ENCODE assay signal across 7 cellular contexts in genomic region chr1:181424786-181425403, GRCh38. TPM values are rescaled to one million over a fixed set of nuclear protein-coding genes. Genes with fewer than 3 reads are reported as not detected.
DNase-seq lines count a peak whose midpoint lies in the region; TF ChIP-seq lines count a peak whose summit lies in the region.

No MANE protein-coding gene starts in this region.

- TF ChIP-seq CTCF in GM13976 (IDR thresholded peaks at IDR 0.05; ENCODE audit: borderline replicate concordance, control extremely low read depth, extremely low read depth, insufficient read depth, missing control alignments), result peak; percentile 95
- TF ChIP-seq CTCF in LNCAP (IDR thresholded peaks at IDR 0.05), result peak; percentile 100
- peak; percentile 99 for TF ChIP-seq CTCF in fibroblast of villous mesenchyme (IDR thresholded peaks at IDR 0.05; ENCODE audit: insufficient read depth, low read depth, low read length)
- peak; percentile 89 for TF ChIP-seq CTCF in suprapubic skin (IDR thresholded peaks at IDR 0.05)

- H3K4me1 Mint-ChIP-seq in activated T-helper 1 cell treated with anti-CD3 and anti-CD28 coated beads, Interleukin-12 subunit alpha, Interleukin-12 subunit beta, Interleukin-2, Interleukin-4 antibody, amounts not matched to agents 30 ng/mL and 10 ng/mL and 1 ng/mL, durations not matched to agents 14 hours and 24 hours and 36 hours (ENCODE audit: low read depth), result no peaks in the 10 kb centered on the region

- H3K9me3 Mint-ChIP-seq in activated T-helper 1 cell treated with anti-CD3 and anti-CD28 coated beads, Interleukin-12 subunit alpha, Interleukin-12 subunit beta, Interleukin-2, Interleukin-4 antibody, amounts not matched to agents 30 ng/mL and 10 ng/mL and 1 ng/mL, durations not matched to agents 14 hours and 24 hours and 36 hours, result no peaks in the 10 kb centered on the region

- peaks cover 35% of the 10 kb centered on the region for H3K27me3 ChIP-seq in suprapubic skin

- TF ChIP-seq POLR2A in suprapubic skin (IDR thresholded peaks at IDR 0.05), result no peak

- TF ChIP-seq EP300 in suprapubic skin (IDR thresholded peaks at IDR 0.05), result no peak

- WGBS in suprapubic skin, result 10% methylated on average over 16 of the region's 16 CpGs

- H3K36me3 Mint-ChIP-seq in activated T-helper 1 cell treated with anti-CD3 and anti-CD28 coated beads, Interleukin-12 subunit alpha, Interleukin-12 subunit beta, Interleukin-2, Interleukin-4 antibody, amounts not matched to agents 30 ng/mL and 10 ng/mL and 1 ng/mL, durations not matched to agents 14 hours and 24 hours and 36 hours (ENCODE audit: low read depth), result no peaks in the 10 kb centered on the region

- H3K4me1 ChIP-seq in suprapubic skin, result peaks cover 5% of the 10 kb centered on the region

- no peak overlapping the region for H3K27ac Mint-ChIP-seq in activated T-helper 1 cell treated with anti-CD3 and anti-CD28 coated beads, Interleukin-12 subunit alpha, Interleukin-12 subunit beta, Interleukin-2, Interleukin-4 antibody, amounts not matched to agents 30 ng/mL and 10 ng/mL and 1 ng/mL, durations not matched to agents 14 hours and 24 hours and 36 hours

- peaks cover 14% of the 10 kb centered on the region for H3K27me3 Mint-ChIP-seq in activated T-helper 1 cell treated with anti-CD3 and anti-CD28 coated beads, Interleukin-12 subunit alpha, Interleukin-12 subunit beta, Interleukin-2, Interleukin-4 antibody, amounts not matched to agents 30 ng/mL and 10 ng/mL and 1 ng/mL, durations not matched to agents 14 hours and 24 hours and 36 hours (ENCODE audit: insufficient read depth)

- DNase-seq in GM13976 (ENCODE audit: low spot score) (peak; percentile 70), RPMI7951 (ENCODE audit: low read depth) (peak; percentile 56), fibroblast of villous mesenchyme (ENCODE audit: low read depth) (peak; percentile 67), non-pigmented ciliary epithelial cell (ENCODE audit: low read depth) (peak; percentile 15), suprapubic skin (ENCODE audit: low spot score in 2 of 2) (peak in 1 of 2 donors; percentile 67)
- DNase-seq in activated T-helper 1 cell treated with anti-CD3 and anti-CD28 coated beads, Interleukin-12 subunit alpha, Interleukin-12 subunit beta, Interleukin-2, Interleukin-4 antibody, amounts not matched to agents 30 ng/mL and 10 ng/mL and 1 ng/mL, durations not matched to agents 14 hours and 24 hours and 36 hours (ENCODE audit: low spot score), result peak; percentile 66

- H3K36me3 ChIP-seq in suprapubic skin, result no peaks in the 10 kb centered on the region

- H3K27ac ChIP-seq in suprapubic skin, result no peak overlapping the region

- no peak overlapping the region for H3K4me3 Mint-ChIP-seq in activated T-helper 1 cell treated with anti-CD3 and anti-CD28 coated beads, Interleukin-12 subunit alpha, Interleukin-12 subunit beta, Interleukin-2, Interleukin-4 antibody, amounts not matched to agents 30 ng/mL and 10 ng/mL and 1 ng/mL, durations not matched to agents 14 hours and 24 hours and 36 hours

- no peaks in the 10 kb centered on the region for H3K9me3 ChIP-seq in suprapubic skin

- in situ Hi-C loops in GM13976 (cut with MboI; ENCODE audit: low sequenced_read_pairs, unreplicated experiment), result loop anchor here (5.0 to 25.0 kb wide), 2 partner anchors 238 to 538 kb away; no protein-coding TSS in a partner anchor

- H3K4me3 ChIP-seq in fibroblast of villous mesenchyme (ENCODE audit: low read depth, low read length), result no peak overlapping the region
- no peak overlapping the region for H3K4me3 ChIP-seq in suprapubic skin

- intact Hi-C loops in activated T-helper 1 cell treated with anti-CD3 and anti-CD28 coated beads, Interleukin-12 subunit alpha, Interleukin-12 subunit beta, Interleukin-2, Interleukin-4 antibody, amounts not matched to agents 30 ng/mL and 10 ng/mL and 1 ng/mL, durations not matched to agents 14 hours and 24 hours and 36 hours (cut with micrococcal nuclease), result loop anchor here (1.0 to 10.0 kb wide), 5 partner anchors 28 to 908 kb away; no protein-coding TSS in a partner anchor

RNA-seq across cellular contexts. Expression of gene CACNA1E, which starts 58.4 kb away (rescaled TPM):
- total RNA-seq in RPMI7951 (2014; rRNA removed; shearing (Covaris generic)), result not detected in 2 replicates
- not detected in 2 replicates for total RNA-seq in activated T-helper 1 cell treated with anti-CD3 and anti-CD28 coated beads, Interleukin-12 subunit alpha, Interleukin-12 subunit beta, Interleukin-2, Interleukin-4 antibody, amounts not matched to agents 30 ng/mL and 10 ng/mL and 1 ng/mL, durations not matched to agents 14 hours and 24 hours and 36 hours
- total RNA-seq in fibroblast of villous mesenchyme, result under 0.01 TPM in 1 of 2 replicates, not detected in the other
- total RNA-seq in suprapubic skin, result not detected
